In genomic region chr1:10494754-10495474, GRCh38 we compare ENCODE assay signal across 8 cellular contexts. TPM values are rescaled to one million over a fixed set of nuclear protein-coding genes. Genes with fewer than 3 reads are reported as not detected.
DNase-seq lines count a peak whose midpoint lies in the region; ATAC-seq and TF ChIP-seq lines count a peak whose summit lies in the region.

No MANE protein-coding gene starts in this region.

- peaks cover 1% of the 10 kb centered on the region for H3K4me1 ChIP-seq in endocrine pancreas (ENCODE audit: control insufficient read depth, insufficient read depth, low read length)

- no peaks in the 10 kb centered on the region for H3K27me3 Mint-ChIP-seq in activated CD8-positive, alpha-beta T cell treated with anti-CD3 and anti-CD28 coated beads for 36 hours

- H3K27ac Mint-ChIP-seq in activated CD8-positive, alpha-beta T cell treated with anti-CD3 and anti-CD28 coated beads for 36 hours: peak overlapping the region; percentile 92

- H3K9me3 ChIP-seq in endocrine pancreas (ENCODE audit: control insufficient read depth, low read length): no peaks in the 10 kb centered on the region

- CTCF ChIA-PET in activated CD8-positive, alpha-beta T cell treated with anti-CD3 and anti-CD28 coated beads for 36 hours (lab: Charles Lee): interaction anchor here (0.6 to 11.4 kb wide), 63 partner anchors 10 to 988 kb away, joined by 3 to 202 read pairs (median 4); partner anchors contain the start of genes CENPS, CORT, DFFA and PEX14

- H3K4me3 Mint-ChIP-seq in activated CD8-positive, alpha-beta T cell treated with anti-CD3 and anti-CD28 coated beads for 36 hours: peak overlapping the region; percentile 68

- POLR2A ChIA-PET in activated CD8-positive, alpha-beta T cell treated with anti-CD3 and anti-CD28 coated beads for 36 hours (lab: Charles Lee): interaction anchor here (0.5 to 3.5 kb wide), 10 partner anchors 14 to 498 kb away, joined by 3 to 15 read pairs (median 4); partner anchors contain the start of genes CENPS and PEX14

- H3K36me3 Mint-ChIP-seq in activated CD8-positive, alpha-beta T cell treated with anti-CD3 and anti-CD28 coated beads for 36 hours (ENCODE audit: low read depth): peaks cover 5% of the 10 kb centered on the region

- no peaks in the 10 kb centered on the region for H3K27me3 ChIP-seq in endocrine pancreas (ENCODE audit: control insufficient read depth, insufficient read depth, low read length)

- no peaks in the 10 kb centered on the region for H3K36me3 ChIP-seq in endocrine pancreas (ENCODE audit: control insufficient read depth, insufficient read depth, low read length)

- H3K4me3 ChIP-seq in endocrine pancreas (ENCODE audit: control insufficient read depth, insufficient read depth, low read length): peak overlapping the region; percentile 71

- peaks cover 48% of the 10 kb centered on the region for H3K4me1 Mint-ChIP-seq in activated CD8-positive, alpha-beta T cell treated with anti-CD3 and anti-CD28 coated beads for 36 hours (ENCODE audit: low read depth)

- ATAC-seq in GM19372 (IDR thresholded peaks at IDR 0.05; ENCODE audit: low read depth, unreplicated experiment): peak; percentile 78
- ATAC-seq in HG03460 (IDR thresholded peaks at IDR 0.05; ENCODE audit: unreplicated experiment): peak; percentile 68
- peak; percentile 91 for ATAC-seq in activated CD8-positive, alpha-beta T cell treated with anti-CD3 and anti-CD28 coated beads for 36 hours

- peak; percentile 99 for TF ChIP-seq CTCF in activated CD8-positive, alpha-beta T cell treated with anti-CD3 and anti-CD28 coated beads for 36 hours (IDR thresholded peaks at IDR 0.05)

- DNase-seq in CD1c-positive myeloid dendritic cell (ENCODE audit: extremely low spot score) (peak; percentile 80), NCI-H82 (lab: John Stamatoyannopoulos, UW) (peak; percentile 80), midbrain (lab: John Stamatoyannopoulos, UW) (peak; percentile 86)
- peak; percentile 91 for DNase-seq in activated CD8-positive, alpha-beta T cell treated with anti-CD3 and anti-CD28 coated beads for 36 hours
- peak; percentile 48 to 54 for DNase-seq in stimulated activated CD8-positive, alpha-beta memory T cell treated with anti-CD3 and anti-CD28 coated beads, Interleukin-15, amount 100 ng/mL, for 4 hours (ENCODE audit: low read depth in 2 of 2)

- intact Hi-C loops in activated CD8-positive, alpha-beta T cell treated with anti-CD3 and anti-CD28 coated beads for 36 hours (cut with micrococcal nuclease): loop anchor here (5.0 to 10.0 kb wide), 2 partner anchors 60 to 372 kb away; partner anchors contain the start of gene CENPS

- no peaks in the 10 kb centered on the region for H3K9me3 Mint-ChIP-seq in activated CD8-positive, alpha-beta T cell treated with anti-CD3 and anti-CD28 coated beads for 36 hours

- peak overlapping the region; percentile 79 for H3K9ac ChIP-seq in endocrine pancreas (ENCODE audit: control insufficient read depth, insufficient read depth, low read length)

RNA-seq across cellular contexts. Expression of gene PEX14, which starts 20.2 kb away (rescaled TPM):
- total RNA-seq in activated CD8-positive, alpha-beta T cell treated with anti-CD3 and anti-CD28 coated beads for 36 hours: 10 to 100 TPM; 18.0 to 18.5 TPM

RNA-seq across cellular contexts. Expression of gene DFFA, which starts 22.6 kb away (rescaled TPM):
- 10 to 100 TPM; 76.7 to 81.8 TPM for total RNA-seq in activated CD8-positive, alpha-beta T cell treated with anti-CD3 and anti-CD28 coated beads for 36 hours

RNA-seq across cellular contexts. Expression of gene CORT, which starts 45.1 kb away (rescaled TPM):
- under 1 TPM in 1 of 2 experiments, not detected in 1; 0.34 TPM for total RNA-seq in activated CD8-positive, alpha-beta T cell treated with anti-CD3 and anti-CD28 coated beads for 36 hours

Comparison
In these comparisons a context has a peak if more than half of its experiments do, and no peak if none do; other contexts are left out.
1. Peak in every context shown above with its lines: DNase-seq, ATAC-seq and H3K4me3 ChIP-seq.